In the genomic region with DNA sequence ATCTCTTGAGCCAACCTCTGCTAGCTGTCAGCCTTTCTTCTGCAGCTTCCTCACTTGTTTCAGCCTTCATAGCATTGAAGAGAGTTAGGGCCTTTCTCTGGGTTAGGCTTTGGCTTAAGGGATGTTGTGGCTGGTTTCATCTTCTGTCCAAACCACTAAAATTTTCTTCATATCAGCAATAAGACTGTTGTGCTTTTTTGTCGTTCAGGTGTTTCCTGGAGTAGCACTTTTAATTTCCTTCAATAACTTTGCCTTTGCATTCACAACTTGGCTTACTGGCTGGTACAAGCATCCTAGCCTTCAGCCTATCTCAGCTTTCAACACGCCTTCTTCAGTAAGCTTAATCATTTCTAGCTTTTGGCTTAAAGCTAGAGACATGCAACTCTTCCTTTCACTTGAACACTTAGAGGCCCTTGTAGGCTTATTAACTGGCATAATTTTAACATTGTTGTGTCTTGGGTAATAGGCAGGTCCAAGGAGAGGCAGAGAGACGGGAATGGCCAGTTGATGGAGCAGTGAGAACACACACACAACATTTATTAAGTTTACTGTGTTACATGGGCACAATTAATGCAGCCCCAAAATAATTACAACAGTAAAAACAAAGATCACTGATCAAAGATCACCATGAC, we compare ENCODE assay signal across 21 cellular contexts.
A peak's percentile ranks its signal among the peaks of the same experiment; 100 is the strongest.
DNase-seq lines count a peak whose midpoint lies in the region; ATAC-seq, FAIRE-seq and TF ChIP-seq lines count a peak whose summit lies in the region.
"Had no signal": no experiment of that assay in that cellular context is flagged by ENCODE, and none has a peak within 500 bp of the region (broad histone marks: within the 10 kb centered on the region; RNA-seq: fewer than 3 reads in every experiment).

No MANE protein-coding gene starts in this region.

- peaks cover 39% of the 10 kb centered on the region for H3K36me3 Mint-ChIP-seq in activated naive CD4-positive, alpha-beta T cell treated with anti-CD3 and anti-CD28 coated beads, Interleukin-2, amount 10 ng/mL, durations not matched to agents 7 days and 5 days
- H3K36me3 Mint-ChIP-seq in activated T-helper 1 cell treated with anti-CD3 and anti-CD28 coated beads, Interleukin-12 subunit alpha, Interleukin-12 subunit beta, Interleukin-2, Interleukin-4 antibody, amounts not matched to agents 30 ng/mL and 10 ng/mL and 1 ng/mL, durations not matched to agents 14 hours and 24 hours and 36 hours (ENCODE audit: low read depth): peaks cover 42% of the 10 kb centered on the region

- peak; percentile 54 for FAIRE-seq in HTR-8/SVneo (lab: Jason Lieb, UNC)

- DNase-seq in activated naive CD4-positive, alpha-beta T cell treated with anti-CD3 and anti-CD28 coated beads, Interleukin-2, amount 10 ng/mL, durations not matched to agents 7 days and 5 days: peak; percentile 25
- DNase-seq in activated naive CD4-positive, alpha-beta T cell treated with anti-CD3 and anti-CD28 coated beads, Interleukin-2, amount 50 U/mL, for 16 hours: no peak
- DNase-seq in HTR-8/SVneo (ENCODE audit: insufficient read length, low spot score) (no peak), renal cortical epithelial cell (ENCODE audit: low read depth) (peak; percentile 13), left colon (no peak), A673 (ENCODE audit: low spot score) (no peak)
- DNase-seq in activated T-helper 1 cell treated with anti-CD3 and anti-CD28 coated beads, Interleukin-12 subunit alpha, Interleukin-12 subunit beta, Interleukin-2, Interleukin-4 antibody, amounts not matched to agents 30 ng/mL and 10 ng/mL and 1 ng/mL, durations not matched to agents 14 hours and 24 hours and 36 hours (ENCODE audit: low spot score): no peak
- DNase-seq in stimulated activated CD4-positive, alpha-beta T cell treated with anti-CD3 and anti-CD28 coated beads, Interleukin-4, amount 100 ng/mL, for 4 hours: no peak
- DNase-seq: activated T-cell treated with anti-CD3 and anti-CD28 coated beads for 4 hours; amygdala; DMS79 treated with DMSO at 0.1 percent for 48 hours; NCI-H1092 treated with DMSO at 0.1 percent for 48 hours; NCI-H2081; nucleus accumbens; SIG-M5; stimulated activated CD4-positive, alpha-beta T cell treated with anti-CD3 and anti-CD28 coated beads, Interleukin-15, amount 100 ng/mL, for 24 hours; trophoblast cell had no signal

- no peaks in the 10 kb centered on the region for H3K9me3 ChIP-seq in A673 (ENCODE audit: low read depth, low read length, poor library complexity, severe bottlenecking)
- H3K9me3 ChIP-seq: esophagus muscularis mucosa, HAP-1, right atrium auricular region had no signal

- H3K36me3 ChIP-seq in A673 (ENCODE audit: insufficient read depth, low read length, poor library complexity, severe bottlenecking): no peaks in the 10 kb centered on the region
- H3K36me3 ChIP-seq: HAP-1 had no signal

- no peak overlapping the region for H3K27ac ChIP-seq in A673 (ENCODE audit: low read depth, low read length, poor library complexity, severe bottlenecking)
- H3K27ac ChIP-seq: esophagus muscularis mucosa, HL-60, right atrium auricular region had no signal

- peaks cover 57% of the 10 kb centered on the region for H3K4me1 Mint-ChIP-seq in activated naive CD4-positive, alpha-beta T cell treated with anti-CD3 and anti-CD28 coated beads, Interleukin-2, amount 10 ng/mL, durations not matched to agents 7 days and 5 days
- H3K4me1 Mint-ChIP-seq in activated T-helper 1 cell treated with anti-CD3 and anti-CD28 coated beads, Interleukin-12 subunit alpha, Interleukin-12 subunit beta, Interleukin-2, Interleukin-4 antibody, amounts not matched to agents 30 ng/mL and 10 ng/mL and 1 ng/mL, durations not matched to agents 14 hours and 24 hours and 36 hours (ENCODE audit: low read depth): peaks cover 48% of the 10 kb centered on the region

- no peak overlapping the region for H3K4me3 ChIP-seq in A673 (ENCODE audit: low read depth, low read length, poor library complexity, severe bottlenecking)
- H3K4me3 ChIP-seq: esophagus muscularis mucosa, HAP-1, right atrium auricular region had no signal

- peaks cover 9% of the 10 kb centered on the region for H3K9me3 Mint-ChIP-seq in activated naive CD4-positive, alpha-beta T cell treated with anti-CD3 and anti-CD28 coated beads, Interleukin-2, amount 10 ng/mL, durations not matched to agents 7 days and 5 days
- H3K9me3 Mint-ChIP-seq in activated T-helper 1 cell treated with anti-CD3 and anti-CD28 coated beads, Interleukin-12 subunit alpha, Interleukin-12 subunit beta, Interleukin-2, Interleukin-4 antibody, amounts not matched to agents 30 ng/mL and 10 ng/mL and 1 ng/mL, durations not matched to agents 14 hours and 24 hours and 36 hours: no peaks in the 10 kb centered on the region

- no peaks in the 10 kb centered on the region for H3K4me1 ChIP-seq in A673 (ENCODE audit: insufficient read depth, low read length, poor library complexity, severe bottlenecking)
- H3K4me1 ChIP-seq: esophagus muscularis mucosa had no signal

- ATAC-seq in left colon: no peak

- no peaks in the 10 kb centered on the region for H3K27me3 ChIP-seq in A673 (replicated peaks; ENCODE audit: insufficient read depth, low read depth, low read length, poor library complexity)
- H3K27me3 ChIP-seq: esophagus muscularis mucosa, right atrium auricular region had no signal

- no TSS peak for BruUV-seq in A673 (replicated peaks; lab: Mats Ljungman, UMichigan)

- TF ChIP-seq CTCF in A673 (conservative IDR thresholded peaks at IDR 0.05; ENCODE audit: low read depth, low read length): no peak

- POLR2A ChIA-PET in A673 (lab: Charles Lee; ENCODE audit: low non-redundant PET): no interaction called here

- no peak overlapping the region for H3K4me3 Mint-ChIP-seq in activated naive CD4-positive, alpha-beta T cell treated with anti-CD3 and anti-CD28 coated beads, Interleukin-2, amount 10 ng/mL, durations not matched to agents 7 days and 5 days
- H3K4me3 Mint-ChIP-seq in activated T-helper 1 cell treated with anti-CD3 and anti-CD28 coated beads, Interleukin-12 subunit alpha, Interleukin-12 subunit beta, Interleukin-2, Interleukin-4 antibody, amounts not matched to agents 30 ng/mL and 10 ng/mL and 1 ng/mL, durations not matched to agents 14 hours and 24 hours and 36 hours: peak overlapping the region; percentile 19

- intact Hi-C loops in activated T-helper 1 cell treated with anti-CD3 and anti-CD28 coated beads, Interleukin-12 subunit alpha, Interleukin-12 subunit beta, Interleukin-2, Interleukin-4 antibody, amounts not matched to agents 30 ng/mL and 10 ng/mL and 1 ng/mL, durations not matched to agents 14 hours and 24 hours and 36 hours (cut with micrococcal nuclease): no loop called here
- intact Hi-C loops in left colon (cut with DNase I, micrococcal nuclease): no loop called here
- intact Hi-C loops in A673 (cut with micrococcal nuclease; ENCODE audit: unreplicated experiment): no loop called here

- no peaks in the 10 kb centered on the region for H3K27me3 Mint-ChIP-seq in activated naive CD4-positive, alpha-beta T cell treated with anti-CD3 and anti-CD28 coated beads, Interleukin-2, amount 10 ng/mL, durations not matched to agents 7 days and 5 days
- no peaks in the 10 kb centered on the region for H3K27me3 Mint-ChIP-seq in activated T-helper 1 cell treated with anti-CD3 and anti-CD28 coated beads, Interleukin-12 subunit alpha, Interleukin-12 subunit beta, Interleukin-2, Interleukin-4 antibody, amounts not matched to agents 30 ng/mL and 10 ng/mL and 1 ng/mL, durations not matched to agents 14 hours and 24 hours and 36 hours (ENCODE audit: insufficient read depth)

- peak overlapping the region; percentile 82 for H3K27ac Mint-ChIP-seq in activated naive CD4-positive, alpha-beta T cell treated with anti-CD3 and anti-CD28 coated beads, Interleukin-2, amount 10 ng/mL, durations not matched to agents 7 days and 5 days
- peak overlapping the region; percentile 54 for H3K27ac Mint-ChIP-seq in activated T-helper 1 cell treated with anti-CD3 and anti-CD28 coated beads, Interleukin-12 subunit alpha, Interleukin-12 subunit beta, Interleukin-2, Interleukin-4 antibody, amounts not matched to agents 30 ng/mL and 10 ng/mL and 1 ng/mL, durations not matched to agents 14 hours and 24 hours and 36 hours

- CTCF ChIA-PET in activated naive CD4-positive, alpha-beta T cell treated with anti-CD3 and anti-CD28 coated beads, Interleukin-2, amount 10 ng/mL, durations not matched to agents 7 days and 5 days (lab: Charles Lee): no interaction called here
- CTCF ChIA-PET in A673 (lab: Charles Lee): no interaction called here

Comparison
In these comparisons a context has a peak if more than half of its experiments do, and no peak if none do; other contexts are left out.
1. DNase-seq: peak in activated naive CD4-positive, alpha-beta T cell treated with anti-CD3 and anti-CD28 coated beads, Interleukin-2, amount 10 ng/mL, durations not matched to agents 7 days and 5 days (single experiment) and renal cortical epithelial cell (single experiment); none in activated naive CD4-positive, alpha-beta T cell treated with anti-CD3 and anti-CD28 coated beads, Interleukin-2, amount 50 U/mL, for 16 hours (single experiment), HTR-8/SVneo (single experiment), activated T-helper 1 cell treated with anti-CD3 and anti-CD28 coated beads, Interleukin-12 subunit alpha, Interleukin-12 subunit beta, Interleukin-2, Interleukin-4 antibody, amounts not matched to agents 30 ng/mL and 10 ng/mL and 1 ng/mL, durations not matched to agents 14 hours and 24 hours and 36 hours (single experiment), left colon (0 of 2), A673 (single experiment) and stimulated activated CD4-positive, alpha-beta T cell treated with anti-CD3 and anti-CD28 coated beads, Interleukin-4, amount 100 ng/mL, for 4 hours (0 of 2).